8 cellular contexts compared by ENCODE assay signal in the genomic region with DNA sequence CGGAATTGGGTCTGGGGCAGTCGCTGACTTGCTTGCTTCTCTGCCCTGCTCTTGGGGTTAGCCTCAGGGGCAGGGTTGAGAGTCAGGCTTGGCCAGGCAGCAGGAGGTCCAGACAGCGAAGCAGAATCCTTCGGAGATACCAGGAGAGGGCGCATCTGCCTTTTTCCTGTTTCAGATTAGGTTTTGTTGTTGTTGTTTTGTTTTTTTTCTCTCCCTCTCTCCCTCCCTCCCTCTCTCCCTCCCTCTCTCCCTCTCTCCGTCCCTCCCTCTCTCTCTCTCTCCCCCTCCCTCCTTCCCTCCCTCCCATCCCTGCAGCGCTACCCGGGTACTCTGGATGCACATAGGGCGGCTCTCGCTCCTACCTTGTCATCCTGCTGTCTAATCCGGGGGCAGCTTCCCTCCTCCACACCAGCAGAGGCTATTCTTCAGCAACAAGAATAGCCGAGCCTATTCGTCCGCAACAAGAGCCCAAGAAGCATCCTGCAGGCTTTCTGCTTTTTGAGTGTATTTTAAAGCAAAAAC. TPM values are rescaled to one million over a fixed set of nuclear protein-coding genes. Genes with fewer than 3 reads are reported as not detected.
A peak's percentile ranks its signal among the peaks of the same experiment; 100 is the strongest.
DNase-seq lines count a peak whose midpoint lies in the region; ATAC-seq and TF ChIP-seq lines count a peak whose summit lies in the region.

No MANE protein-coding gene starts in this region.

- H3K4me3 ChIP-seq in left ventricle myocardium inferior (peak overlapping the region; percentile 95), trophoblast cell (ENCODE audit: low read depth, low read length) (peak overlapping the region; percentile 71)

- H4K8ac ChIP-seq in trophoblast cell (ENCODE audit: low read depth, low read length): peak overlapping the region; percentile 79

- H3K79me2 ChIP-seq in trophoblast cell (ENCODE audit: control insufficient read depth, insufficient read depth, low read length, poor library complexity): peaks cover 6% of the 10 kb centered on the region

- no peaks in the 10 kb centered on the region for H3K27me3 ChIP-seq in left ventricle myocardium inferior (ENCODE audit: low read depth)
- H3K27me3 ChIP-seq in trophoblast cell (ENCODE audit: insufficient read depth, low read length): no peaks in the 10 kb centered on the region

- H3K4me1 ChIP-seq in left ventricle myocardium inferior (peaks cover 50% of the 10 kb centered on the region), trophoblast cell (ENCODE audit: control insufficient read depth in 1 of 2, insufficient read depth in 2 of 2, low read length in 2 of 2) (peaks cover 0 to 5% of the 10 kb centered on the region in 2 experiments)

- H3K4ac ChIP-seq in trophoblast cell (ENCODE audit: low read depth, low read length): no peak overlapping the region

- intact Hi-C loops in left ventricle myocardium inferior (cut with micrococcal nuclease): no loop called here

- no peak overlapping the region for H2BK5ac ChIP-seq in trophoblast cell (ENCODE audit: low read depth, low read length, poor library complexity)

- no peak overlapping the region for H2AK5ac ChIP-seq in trophoblast cell (ENCODE audit: low read length)

- no peaks in the 10 kb centered on the region for H3K36me3 Mint-ChIP-seq in IgD-negative memory B cell

- H3K36me3 ChIP-seq in left ventricle myocardium inferior: no peaks in the 10 kb centered on the region
- H3K36me3 ChIP-seq in trophoblast cell (ENCODE audit: control insufficient read depth in 1 of 2, insufficient read depth in 2 of 2, low read length in 2 of 2): no peaks in the 10 kb centered on the region

- no peaks in the 10 kb centered on the region for H3K9me3 Mint-ChIP-seq in IgD-negative memory B cell

- no peak overlapping the region for H2BK12ac ChIP-seq in trophoblast cell (ENCODE audit: low read length)

- H3K27ac ChIP-seq in left ventricle myocardium inferior (replicated peaks) (peak overlapping the region; percentile 96), trophoblast cell (ENCODE audit: low read depth, low read length) (peak overlapping the region; percentile 45)

- H3K27ac Mint-ChIP-seq in IgD-negative memory B cell: peak overlapping the region; percentile 29 to 94 (median 93)

- no peak overlapping the region for H3K9ac ChIP-seq in trophoblast cell (ENCODE audit: low read length)

- WGBS in trophoblast cell (ENCODE audit: extremely low coverage, insufficient coverage, insufficient read length): no CpG with 5 or more reads among the region's 14 CpGs

- no peak overlapping the region for H3K18ac ChIP-seq in trophoblast cell (ENCODE audit: low read length)

- H3K9me3 ChIP-seq in left ventricle myocardium inferior (replicated peaks) (no peaks in the 10 kb centered on the region), trophoblast cell (ENCODE audit: insufficient read depth, low read depth, low read length) (no peaks in the 10 kb centered on the region)

- no peak overlapping the region for H3K23ac ChIP-seq in trophoblast cell (ENCODE audit: low read length)

- H2BK120ac ChIP-seq in trophoblast cell (ENCODE audit: insufficient read depth, low read length, poor library complexity): no peak overlapping the region

- peak overlapping the region; percentile 20 for H2AFZ ChIP-seq in trophoblast cell (ENCODE audit: insufficient read depth, low read length, poor library complexity)

- TF ChIP-seq CTCF in left ventricle myocardium inferior (IDR thresholded peaks at IDR 0.05; ENCODE audit: borderline replicate concordance): no peak

- peaks cover 15 to 19% (median 17%) of the 10 kb centered on the region in 3 donors for H3K4me1 Mint-ChIP-seq in IgD-negative memory B cell

- peaks cover 10% of the 10 kb centered on the region for H3K79me1 ChIP-seq in trophoblast cell (ENCODE audit: low read length)

- peak overlapping the region; percentile 73 for H3K4me2 ChIP-seq in trophoblast cell (ENCODE audit: low read length)

- DNase-seq in ELR (ENCODE audit: low read depth) (peak; percentile 78), SHP77 (lab: John Stamatoyannopoulos, UW) (peak; percentile 12 to 65), amygdala (lab: John Stamatoyannopoulos, UW) (peak in 52 of 56 donors; percentile 11 to 83 (median 60)), left ventricle myocardium inferior (no peak), trophoblast cell (peak; percentile 72 to 82), GM19240 (ENCODE audit: insufficient read length, low spot score) (no peak)

- peak overlapping the region; percentile 91 to 98 (median 96) for H3K4me3 Mint-ChIP-seq in IgD-negative memory B cell

- H4K91ac ChIP-seq in trophoblast cell (ENCODE audit: low read depth, low read length): no peak overlapping the region

- no peaks in the 10 kb centered on the region for H3K27me3 Mint-ChIP-seq in IgD-negative memory B cell

- no peak overlapping the region for H3K14ac ChIP-seq in trophoblast cell (ENCODE audit: low read length)

- H4K12ac ChIP-seq in trophoblast cell (ENCODE audit: low read depth, low read length): peak overlapping the region; percentile 23

- ATAC-seq in GM21619 (IDR thresholded peaks at IDR 0.05; ENCODE audit: unreplicated experiment): peak; percentile 33

RNA-seq across cellular contexts. Expression of gene OPTN, which starts 0.8 kb away (rescaled TPM):
- 16.3 TPM for polyA plus RNA-seq in IgD-negative memory B cell
- total RNA-seq in left ventricle myocardium inferior: 129 TPM
- 28.7 and 29.8 TPM in 2 replicates for polyA plus RNA-seq in trophoblast cell (2013)

Comparison
In these comparisons a context has a peak if more than half of its experiments do, and no peak if none do; other contexts are left out.
1. DNase-seq: peak in ELR (single experiment), SHP77 (2 of 2), amygdala (52 of 56) and trophoblast cell (2 of 2); none in left ventricle myocardium inferior (single experiment) and GM19240 (single experiment).